Comparison of ENCODE assay signal across 12 cellular contexts in the genomic region with DNA sequence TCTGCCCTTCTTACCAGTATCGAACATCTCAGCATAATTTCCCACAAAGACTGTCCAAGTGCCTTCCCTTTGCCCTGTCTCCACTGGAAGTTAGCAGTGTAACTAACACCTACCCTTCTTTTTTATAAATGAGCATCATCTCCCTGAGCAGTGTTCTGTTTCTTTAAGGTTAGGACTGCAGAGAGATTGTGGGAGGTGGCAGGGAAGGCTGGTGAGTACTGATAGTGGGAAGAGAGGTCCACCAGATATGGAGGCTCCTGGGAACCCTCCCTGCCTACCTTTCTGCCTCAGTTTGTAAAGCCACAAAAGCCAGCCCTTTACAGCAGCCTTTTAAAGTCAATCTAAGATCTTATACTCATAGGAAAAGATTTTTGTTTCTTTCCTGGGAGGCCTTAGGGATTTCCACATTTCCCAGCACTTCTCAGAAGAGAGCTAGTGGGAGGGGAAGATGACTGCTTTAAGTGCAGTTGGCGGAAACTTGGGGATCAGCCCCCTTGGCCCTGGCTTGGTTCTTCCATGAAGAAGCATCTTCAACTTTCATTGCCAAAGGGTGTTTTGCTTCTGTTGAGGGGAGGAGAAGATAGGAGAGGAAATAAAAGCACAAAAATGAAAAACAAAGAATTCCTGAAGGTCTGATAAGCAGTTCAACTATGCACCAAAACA. TPM values are rescaled to one million over a fixed set of nuclear protein-coding genes. Genes with fewer than 3 reads are reported as not detected.
DNase-seq lines count a peak whose midpoint lies in the region; ATAC-seq, FAIRE-seq and TF ChIP-seq lines count a peak whose summit lies in the region.
"Had no signal": no experiment of that assay in that cellular context is flagged by ENCODE, and none has a peak within 500 bp of the region (broad histone marks: within the 10 kb centered on the region; RNA-seq: fewer than 3 reads in every experiment).

No MANE protein-coding gene starts in this region.

- H3K79me2 ChIP-seq in ACC112 (ENCODE audit: control insufficient read depth, insufficient read depth, low read length, unreplicated experiment) (no peaks in the 10 kb centered on the region), SK-N-SH (ENCODE audit: insufficient read depth) (no peaks in the 10 kb centered on the region)

- no peak overlapping the region for H3K9ac ChIP-seq in SK-N-SH

- no peak for TF ChIP-seq EP300 in SK-N-SH (IDR thresholded peaks at IDR 0.05; ENCODE audit: borderline replicate concordance in 1 of 2, low read depth in 1 of 2, low read length in 1 of 2)

- TF ChIP-seq CTCF in SK-N-SH (IDR thresholded peaks at IDR 0.05) = no peak
- no peak for TF ChIP-seq CTCF in fibroblast of pulmonary artery (IDR thresholded peaks at IDR 0.05; ENCODE audit: low read length, missing control alignments)
- no peak for TF ChIP-seq CTCF in omental fat pad (IDR thresholded peaks at IDR 0.05)

- H2AFZ ChIP-seq in ACC112 (ENCODE audit: low read length, unreplicated experiment) = peak overlapping the region; percentile 93
- H2AFZ ChIP-seq in SK-N-SH (ENCODE audit: low read depth) = peak overlapping the region; percentile 66; the same call in 1 of the 2 replicates

- POLR2A ChIA-PET in SK-N-SH (lab: Yijun Ruan, JAX) = no interaction called here

- no peak for DNase-seq in SK-N-SH
- DNase-seq in fibroblast of pulmonary artery (ENCODE audit: low read depth) = peak; percentile 74
- DNase-seq in omental fat pad (ENCODE audit: low spot score) = no peak
- DNase-seq in GM12891 (ENCODE audit: insufficient read length, low spot score) = no peak
- DNase-seq in HuH-7.5 (ENCODE audit: low spot score) = no peak
- DNase-seq: naive B cell had no signal

- WGBS in SK-N-SH (ENCODE audit: low lambda C conversion rate) = 91% methylated on average over 2 of the region's 2 CpGs

- TF ChIP-seq RAD21 in SK-N-SH (IDR thresholded peaks at IDR 0.05; ENCODE audit: low read length) = no peak

- H3K27ac ChIP-seq in ACC112 (ENCODE audit: low read depth, low read length) (peak overlapping the region; percentile 50), SK-N-SH (ENCODE audit: low read depth in 2 of 2, low read length in 1 of 2) (peak overlapping the region; percentile 13 to 55; a peak in 3 of 4 replicates)
- H3K27ac ChIP-seq: A549 had no signal

- CTCF ChIA-PET in SK-N-SH (lab: Yijun Ruan, JAX) = interaction anchor here (1.1 to 4.1 kb wide), 3 partner anchors 13 to 53 kb away, joined by 3 to 17 read pairs (median 3); no protein-coding TSS in a partner anchor

- H3K9me2 ChIP-seq in SK-N-SH = no peaks in the 10 kb centered on the region

- H3K4me2 ChIP-seq in SK-N-SH = peak overlapping the region; percentile 33
- H3K4me2 ChIP-seq: A549 had no signal

- H3K9me3 ChIP-seq in SK-N-SH = no peaks in the 10 kb centered on the region
- H3K9me3 ChIP-seq: A549 had no signal

- no peaks in the 10 kb centered on the region for H3K27me3 ChIP-seq in ACC112 (ENCODE audit: insufficient read depth, low read length)
- H3K27me3 ChIP-seq in SK-N-SH (ENCODE audit: insufficient read depth) = no peaks in the 10 kb centered on the region

- H3F3A ChIP-seq in SK-N-SH (replicated peaks; ENCODE audit: insufficient read depth) = peaks cover 5% of the 10 kb centered on the region

- H3K4me3 ChIP-seq in ACC112 (ENCODE audit: low read depth, low read length) = 0 out of 2 replicates have a peak overlapping the region, but pooled peaks have one; percentile 15
- no peak overlapping the region for H3K4me3 ChIP-seq in SK-N-SH (ENCODE audit: low read depth in 2 of 2, low read length in 1 of 2)
- no peak overlapping the region for H3K4me3 ChIP-seq in fibroblast of pulmonary artery (replicated peaks; ENCODE audit: low read depth, low read length)
- H3K4me3 ChIP-seq: A549 had no signal

- H3K4me1 ChIP-seq in ACC112 (ENCODE audit: control insufficient read depth, insufficient read depth, low read length, unreplicated experiment) = peaks cover 26% of the 10 kb centered on the region
- peaks cover 0 to 16% of the 10 kb centered on the region in 2 experiments; a peak in 3 of 4 replicates for H3K4me1 ChIP-seq in SK-N-SH (ENCODE audit: control insufficient read depth in 1 of 2, insufficient read depth in 2 of 2, low read depth in 1 of 2, low read length in 1 of 2)
- H3K4me1 ChIP-seq: A549 had no signal

- TF ChIP-seq POLR2A in GM12891 (IDR thresholded peaks at IDR 0.05; ENCODE audit: low read depth, low read length) = no peak

- no peaks in the 10 kb centered on the region for H4K20me1 ChIP-seq in SK-N-SH (ENCODE audit: insufficient read depth)

- H3K36me3 ChIP-seq in ACC112 (ENCODE audit: insufficient read depth, low read length) (no peaks in the 10 kb centered on the region), SK-N-SH (replicated peaks in 1 of 2; ENCODE audit: control insufficient read depth in 1 of 2, insufficient read depth in 2 of 2, low read length in 1 of 2) (no peaks in the 10 kb centered on the region)

- no peak for FAIRE-seq in GM12891 (lab: Jason Lieb, UNC)
- FAIRE-seq: A549 had no signal

- ATAC-seq in omental fat pad (ENCODE audit: low FRiP score) = peak; percentile 81
- no peak for ATAC-seq in GM21423 (IDR thresholded peaks at IDR 0.05; ENCODE audit: unreplicated experiment)
- ATAC-seq in GM19035 (IDR thresholded peaks at IDR 0.05; ENCODE audit: unreplicated experiment) = no peak
- ATAC-seq: activated CD4-positive, CD25-positive, alpha-beta regulatory T cell treated with anti-CD3 and anti-CD28 coated beads, Interleukin-2, amount 50 U/mL, for 24 hours; activated naive CD4-positive, alpha-beta T cell treated with anti-CD3 and anti-CD28 coated beads, Interleukin-2, amount 50 U/mL, for 72 hours had no signal

TF ChIP-seq in SK-N-SH, 30 proteins besides CTCF, POLR2A, EP300 and RAD21 (continues in another document):
- TF ChIP-seq, protein P1, sequence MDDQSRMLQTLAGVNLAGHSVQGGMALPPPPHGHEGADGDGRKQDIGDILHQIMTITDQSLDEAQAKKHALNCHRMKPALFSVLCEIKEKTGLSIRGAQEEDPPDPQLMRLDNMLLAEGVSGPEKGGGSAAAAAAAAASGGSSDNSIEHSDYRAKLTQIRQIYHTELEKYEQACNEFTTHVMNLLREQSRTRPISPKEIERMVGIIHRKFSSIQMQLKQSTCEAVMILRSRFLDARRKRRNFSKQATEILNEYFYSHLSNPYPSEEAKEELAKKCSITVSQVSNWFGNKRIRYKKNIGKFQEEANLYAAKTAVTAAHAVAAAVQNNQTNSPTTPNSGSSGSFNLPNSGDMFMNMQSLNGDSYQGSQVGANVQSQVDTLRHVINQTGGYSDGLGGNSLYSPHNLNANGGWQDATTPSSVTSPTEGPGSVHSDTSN (IDR thresholded peaks at IDR 0.05) = no peak
- no peak for TF ChIP-seq JUND (IDR thresholded peaks at IDR 0.05)
- no peak for TF ChIP-seq YY1 (IDR thresholded peaks at IDR 0.05; ENCODE audit: low read depth)
- TF ChIP-seq, protein P2, sequence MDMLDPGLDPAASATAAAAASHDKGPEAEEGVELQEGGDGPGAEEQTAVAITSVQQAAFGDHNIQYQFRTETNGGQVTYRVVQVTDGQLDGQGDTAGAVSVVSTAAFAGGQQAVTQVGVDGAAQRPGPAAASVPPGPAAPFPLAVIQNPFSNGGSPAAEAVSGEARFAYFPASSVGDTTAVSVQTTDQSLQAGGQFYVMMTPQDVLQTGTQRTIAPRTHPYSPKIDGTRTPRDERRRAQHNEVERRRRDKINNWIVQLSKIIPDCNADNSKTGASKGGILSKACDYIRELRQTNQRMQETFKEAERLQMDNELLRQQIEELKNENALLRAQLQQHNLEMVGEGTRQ (IDR thresholded peaks at IDR 0.05; ENCODE audit: borderline replicate concordance, low read depth, low read length) = no peak
- TF ChIP-seq MAX (IDR thresholded peaks at IDR 0.05; ENCODE audit: low read depth) = no peak
- no peak for TF ChIP-seq FOSL2 (IDR thresholded peaks at IDR 0.05; ENCODE audit: borderline replicate concordance, low read depth)
- no peak for TF ChIP-seq MEF2A (IDR thresholded peaks at IDR 0.05; ENCODE audit: borderline replicate concordance, low read depth)
- no peak for TF ChIP-seq TAF1 (IDR thresholded peaks at IDR 0.05; ENCODE audit: borderline replicate concordance, low read depth, low read length)

TF ChIP-seq in GM12891, 5 proteins besides CTCF, POLR2A, EP300 and RAD21:
- TF ChIP-seq TAF1 (IDR thresholded peaks at IDR 0.05; ENCODE audit: low read depth, low read length) = no peak
- TF ChIP-seq POU2F2 (IDR thresholded peaks at IDR 0.05; ENCODE audit: low read depth, low read length) = no peak
- no peak for TF ChIP-seq POLR2AphosphoS5 (IDR thresholded peaks at IDR 0.05; ENCODE audit: low read depth, low read length)
- no peak for TF ChIP-seq PAX5 (IDR thresholded peaks at IDR 0.05; ENCODE audit: insufficient read depth, low read length, severe bottlenecking)
- TF ChIP-seq SPI1 (IDR thresholded peaks at IDR 0.05; ENCODE audit: low read depth, low read length) = no peak

RNA-seq across cellular contexts. Expression of gene CALD1, which starts 36.6 kb away (rescaled TPM):
- 299 and 303 TPM in 2 replicates for polyA plus RNA-seq in SK-N-SH (2012; rRNA removed)
- polyA plus RNA-seq in SK-N-SH (2012; cell fraction: cytosol; rRNA removed) = 269 and 329 TPM in 2 replicates
- 304 and 462 TPM in 2 replicates for polyA plus RNA-seq in SK-N-SH (2012; cell fraction: nucleus; rRNA removed)
- total RNA-seq in omental fat pad = 100 to 1,000 TPM; 195 to 347 (median 250) TPM
- 1.2 TPM for polyA plus RNA-seq in GM12891 (2012; ENCODE audit: low read depth, missing spikeins)
